In genomic region chr6:20404641-20405032, GRCh38 we compare ENCODE assay signal across 9 cellular contexts. TPM values are rescaled to one million over a fixed set of nuclear protein-coding genes. Genes with fewer than 3 reads are reported as not detected.
A peak's percentile ranks its signal among the peaks of the same experiment; 100 is the strongest.
DNase-seq lines count a peak whose midpoint lies in the region; ATAC-seq and TF ChIP-seq lines count a peak whose summit lies in the region.
"Had no signal": no experiment of that assay in that cellular context is flagged by ENCODE, and none has a peak within 500 bp of the region (broad histone marks: within the 10 kb centered on the region; RNA-seq: fewer than 3 reads in every experiment).

No MANE protein-coding gene starts in this region.

- intact Hi-C loops in sigmoid colon (cut with DNase I), result loop anchor here (5.0 to 10.0 kb wide), 3 partner anchors 112 to 310 kb away; partner anchors contain the start of gene MBOAT1

- in situ Hi-C loops in KBM-7 (cut with MboI; ENCODE audit: low pct_unique_long_range_greater_than_20kb, low sequenced_read_pairs), result no loop called here

- H3K27ac ChIP-seq in sigmoid colon, result peak overlapping the region; percentile 80 to 96 (median 87)

- H3K4me3 ChIP-seq in sigmoid colon, result peak overlapping the region; percentile 59 to 91 (median 82)

- no peak for TF ChIP-seq EP300 in sigmoid colon (IDR thresholded peaks at IDR 0.05)

- TF ChIP-seq POLR2A in sigmoid colon (IDR thresholded peaks at IDR 0.05), result no peak

- TF ChIP-seq CTCF in sigmoid colon (IDR thresholded peaks at IDR 0.05), result peak in 3 of 4 experiments; percentile 15 to 23 (median 16)

- H3K9me3 ChIP-seq in sigmoid colon, result no peaks in the 10 kb centered on the region

- H3K27me3 ChIP-seq in sigmoid colon, result no peaks in the 10 kb centered on the region

- ATAC-seq in GM21528 (IDR thresholded peaks at IDR 0.05; ENCODE audit: low FRiP score, unreplicated experiment) (peak; percentile 29), left lobe of liver (no peak)
- ATAC-seq: left colon had no signal

- peak; percentile 87 for DNase-seq in DMS114 treated with DMSO at 0.1 percent for 48 hours (lab: John Stamatoyannopoulos, UW; ENCODE audit: unreplicated experiment)
- peak; percentile 83 for DNase-seq in KBM-7
- DNase-seq in RPMI7951 (ENCODE audit: low read depth), result peak; percentile 69
- DNase-seq in activated T-helper 1 cell treated with anti-CD3 and anti-CD28 coated beads, Interleukin-2, amount 50 U/mL, for 16 hours (ENCODE audit: low read depth in 1 of 2, low spot score in 1 of 2), result peak; percentile 33 to 42
- peak; percentile 44 for DNase-seq in foreskin melanocyte
- no peak for DNase-seq in sigmoid colon
- DNase-seq in left lobe of liver (ENCODE audit: low spot score), result no peak

- no peaks in the 10 kb centered on the region for H3K36me3 ChIP-seq in sigmoid colon

- 1 to 2% methylated on average over 6 of the region's 6 CpGs for WGBS in sigmoid colon, 2 donors

- peaks cover 0 to 19% (median 14%) of the 10 kb centered on the region in 4 donors for H3K4me1 ChIP-seq in sigmoid colon

RNA-seq across cellular contexts. Expression of gene E2F3, which starts 3.0 kb away (rescaled TPM):
- total RNA-seq in RPMI7951 (2014; rRNA removed; shearing (Covaris generic)), result 4.8 and 5.6 TPM in 2 replicates
- total RNA-seq in sigmoid colon (1 to 10 TPM; 2.5 to 4.7 (median 3.2) TPM), left lobe of liver (1.4 TPM)
- 1 to 10 TPM; 2.8 to 6.9 (median 3.0) TPM for polyA plus RNA-seq in sigmoid colon

Comparison
In these comparisons a context has a peak if more than half of its experiments do, and no peak if none do; other contexts are left out.
1. DNase-seq: peak in DMS114 treated with DMSO at 0.1 percent for 48 hours (single experiment), KBM-7 (single experiment), RPMI7951 (single experiment), activated T-helper 1 cell treated with anti-CD3 and anti-CD28 coated beads, Interleukin-2, amount 50 U/mL, for 16 hours (2 of 2) and foreskin melanocyte (single experiment); none in sigmoid colon (single experiment) and left lobe of liver (single experiment).